20 cellular contexts compared by ENCODE assay signal in the genomic region with DNA sequence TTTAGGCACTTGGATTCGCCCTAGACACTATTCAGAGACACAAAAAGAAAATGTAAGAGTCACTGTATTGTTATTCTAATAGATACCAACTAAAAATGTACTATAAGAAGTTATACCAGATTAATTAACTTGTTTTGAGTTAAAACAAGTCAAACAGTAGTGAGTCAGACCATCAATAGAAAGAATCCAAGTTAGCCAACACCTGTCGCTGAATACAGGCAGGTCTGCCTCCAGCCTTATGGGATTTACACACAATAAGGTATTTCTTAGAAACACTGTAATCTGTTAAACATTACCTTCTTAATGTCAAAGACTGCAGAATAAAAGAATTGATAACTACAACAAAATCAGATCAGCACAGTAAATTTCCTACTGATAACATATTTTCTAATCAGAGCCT.
"Had no signal": no experiment of that assay in that cellular context is flagged by ENCODE, and none has a peak within 500 bp of the region (broad histone marks: within the 10 kb centered on the region; RNA-seq: fewer than 3 reads in every experiment).

No MANE protein-coding gene starts in this region.

- H3K27ac ChIP-seq: SJSA1, SK-N-MC had no signal

- H3K9me3 ChIP-seq: MG63, SJSA1 had no signal

- H3K4me3 ChIP-seq: MG63, SJSA1, SK-N-MC had no signal

- H3K27me3 ChIP-seq: MG63, SJSA1 had no signal

- DNase-seq: IMR-90, Karpas-422, KG1, MG63, NCI-H1092, NCI-H1105 treated with DMSO at 0.1 percent for 48 hours, NCI-H1417 treated with DMSO at 0.1 percent for 48 hours, NCI-H146, NCI-H1694 treated with DMSO at 0.1 percent for 48 hours, NCI-H1930, NCI-H2081, NCI-H2107, NCI-H2227 treated with DMSO at 0.1 percent for 48 hours, NCI-H524 treated with DMSO at 0.1 percent for 48 hours, NCI-H774, Right ventricle myocardium superior, RPMI8226, SIG-M5 had no signal
